ENCODE assay signal across 30 cellular contexts in genomic region chr16:85914423-85914794, GRCh38. TPM values are rescaled to one million over a fixed set of nuclear protein-coding genes. Genes with fewer than 3 reads are reported as not detected.
A peak's percentile ranks its signal among the peaks of the same experiment; 100 is the strongest.
DNase-seq lines count a peak whose midpoint lies in the region; ATAC-seq and TF ChIP-seq lines count a peak whose summit lies in the region.
"Had no signal": no experiment of that assay in that cellular context is flagged by ENCODE, and none has a peak within 500 bp of the region (broad histone marks: within the 10 kb centered on the region; RNA-seq: fewer than 3 reads in every experiment).

No MANE protein-coding gene starts in this region.

- no peak overlapping the region for H3K9ac ChIP-seq in OCI-LY3 (ENCODE audit: low read length)

- peaks cover 93% of the 10 kb centered on the region for H3K79me2 ChIP-seq in OCI-LY3 (ENCODE audit: low read length)

- H3K4me1 ChIP-seq in OCI-LY3 (ENCODE audit: low read length) (peaks cover 100% of the 10 kb centered on the region), lower lobe of right lung (peaks cover 48% of the 10 kb centered on the region), spleen (peaks cover 63 to 100% (median 87%) of the 10 kb centered on the region in 6 donors)
- H3K4me1 ChIP-seq: prostate gland had no signal

- H3K9me3 ChIP-seq in OCI-LY3 (ENCODE audit: insufficient read depth, low read length): no peaks in the 10 kb centered on the region
- no peaks in the 10 kb centered on the region for H3K9me3 ChIP-seq in lower lobe of right lung
- H3K9me3 ChIP-seq in spleen: no peaks in the 10 kb centered on the region
- H3K9me3 ChIP-seq: body of pancreas, prostate gland, right lobe of liver, transverse colon had no signal

- no peaks in the 10 kb centered on the region for H3K27me3 Mint-ChIP-seq in activated T-cell treated with anti-CD3 and anti-CD28 coated beads, Interleukin-2, amount 50 U/mL, for 24 hours
- H3K27me3 Mint-ChIP-seq in type B pancreatic cell: peaks cover 35% of the 10 kb centered on the region
- H3K27me3 Mint-ChIP-seq: CD4-positive, alpha-beta T cell; central memory CD8-positive, alpha-beta T cell had no signal

- H3K4me3 Mint-ChIP-seq in activated T-cell treated with anti-CD3 and anti-CD28 coated beads, Interleukin-2, amount 50 U/mL, for 24 hours: no peak overlapping the region
- H3K4me3 Mint-ChIP-seq in type B pancreatic cell: no peak overlapping the region
- H3K4me3 Mint-ChIP-seq: activated T-cell treated with anti-CD3 and anti-CD28 coated beads, Interleukin-2, amount 50 U/mL, for 4 hours; CD4-positive, alpha-beta T cell; central memory CD8-positive, alpha-beta T cell had no signal

- H3K4me1 Mint-ChIP-seq in activated T-cell treated with anti-CD3 and anti-CD28 coated beads, Interleukin-2, amount 50 U/mL, for 24 hours (ENCODE audit: low read depth): peaks cover 50% of the 10 kb centered on the region
- H3K4me1 Mint-ChIP-seq in type B pancreatic cell (ENCODE audit: unreplicated experiment): peaks cover 20% of the 10 kb centered on the region

- peaks cover 100% of the 10 kb centered on the region for H3K36me3 Mint-ChIP-seq in activated T-cell treated with anti-CD3 and anti-CD28 coated beads, Interleukin-2, amount 50 U/mL, for 24 hours (ENCODE audit: low read depth)
- no peaks in the 10 kb centered on the region for H3K36me3 Mint-ChIP-seq in type B pancreatic cell

- no peak for TF ChIP-seq POLR2A in spleen (IDR thresholded peaks at IDR 0.05)

- no peaks in the 10 kb centered on the region for H3K27me3 ChIP-seq in OCI-LY3 (ENCODE audit: low read depth, low read length)
- no peaks in the 10 kb centered on the region for H3K27me3 ChIP-seq in lower lobe of right lung (ENCODE audit: low read depth)
- no peaks in the 10 kb centered on the region for H3K27me3 ChIP-seq in spleen (replicated peaks in 1 of 7)
- H3K27me3 ChIP-seq: body of pancreas, right lobe of liver, transverse colon had no signal

- 93 to 94% (median 94%) methylated on average over 17 of the region's 17 CpGs for WGBS in spleen, 5 donors

- H3K27ac Mint-ChIP-seq in activated T-cell treated with anti-CD3 and anti-CD28 coated beads, Interleukin-2, amount 50 U/mL, for 24 hours: peak overlapping the region; percentile 71
- H3K27ac Mint-ChIP-seq in type B pancreatic cell: no peak overlapping the region
- H3K27ac Mint-ChIP-seq: CD4-positive, alpha-beta T cell had no signal

- peaks cover 98% of the 10 kb centered on the region for H4K20me1 ChIP-seq in OCI-LY3 (ENCODE audit: insufficient read depth, low read length)

- no peaks in the 10 kb centered on the region for H3K9me3 Mint-ChIP-seq in activated T-cell treated with anti-CD3 and anti-CD28 coated beads, Interleukin-2, amount 50 U/mL, for 24 hours
- H3K9me3 Mint-ChIP-seq in type B pancreatic cell: no peaks in the 10 kb centered on the region
- H3K9me3 Mint-ChIP-seq: activated T-cell treated with anti-CD3 and anti-CD28 coated beads, Interleukin-2, amount 50 U/mL, for 4 hours; CD4-positive, alpha-beta T cell; central memory CD8-positive, alpha-beta T cell had no signal

- TF ChIP-seq CTCF in OCI-LY3 (IDR thresholded peaks at IDR 0.05; ENCODE audit: low read depth, low read length) (no peak), lower lobe of right lung (IDR thresholded peaks at IDR 0.05) (no peak), spleen (IDR thresholded peaks at IDR 0.05 in 8 of 11, conservative IDR thresholded peaks at IDR 0.05 in 3 of 11) (no peak), type B pancreatic cell (conservative IDR thresholded peaks at IDR 0.05) (no peak)

- intact Hi-C loops in lower lobe of right lung (cut with DNase I): no loop called here
- intact Hi-C loops in spleen (cut with DNase I; ENCODE audit: low total_unique reads): no loop called here

- H3K36me3 ChIP-seq in OCI-LY3 (replicated peaks; ENCODE audit: low read depth, low read length) (peaks cover 96% of the 10 kb centered on the region), lower lobe of right lung (peaks cover 16% of the 10 kb centered on the region), spleen (peaks cover 0 to 100% (median 52%) of the 10 kb centered on the region in 6 donors)
- H3K36me3 ChIP-seq: prostate gland, transverse colon had no signal

- H3K27ac ChIP-seq in OCI-LY3 (ENCODE audit: low read length): 0 out of 2 replicates have a peak overlapping the region, but pooled peaks have one; percentile 89
- peak overlapping the region; percentile 18 for H3K27ac ChIP-seq in lower lobe of right lung
- H3K27ac ChIP-seq in spleen: peak overlapping the region in 6 of 8 donors; percentile 26 to 93 (median 90)
- H3K27ac ChIP-seq: body of pancreas, prostate gland, right lobe of liver had no signal

- H3K4me3 ChIP-seq in OCI-LY3 (ENCODE audit: low read length) (no peak overlapping the region), lower lobe of right lung (no peak overlapping the region), spleen (no peak overlapping the region)
- H3K4me3 ChIP-seq: body of pancreas, prostate gland, right lobe of liver, transverse colon had no signal

- no peak for DNase-seq in activated T-cell treated with anti-CD3 and anti-CD28 coated beads, Interleukin-2, amount 50 U/mL, for 24 hours
- no peak for DNase-seq in activated T-cell treated with anti-CD3 and anti-CD28 coated beads, Interleukin-2, amount 50 U/mL, for 1 hour
- no peak for DNase-seq in lower lobe of right lung
- peak; percentile 68 for DNase-seq in spleen
- no peak for DNase-seq in type B pancreatic cell (ENCODE audit: extremely low spot score, unreplicated experiment)
- no peak for DNase-seq in NCI-H526 treated with DMSO at 0.1 percent for 48 hours (lab: John Stamatoyannopoulos, UW)
- DNase-seq: activated CD4-positive, CD25-positive, alpha-beta regulatory T cell treated with anti-CD3 and anti-CD28 coated beads, Interleukin-2, amount 50 U/mL, for 72 hours; activated gamma-delta T cell; activated T-cell treated with anti-CD3 and anti-CD28 coated beads, Interleukin-2, amount 50 U/mL, for 4 hours; CD4-positive, alpha-beta T cell; erythroblast; hypothalamus; KBM-7; left colon; mesenchymal stem cell; NCI-H1092 treated with DMSO at 0.1 percent for 48 hours; NCI-H1694 treated with DMSO at 0.1 percent for 48 hours; NCI-H446 treated with DMSO at 0.1 percent for 48 hours; NCI-H82; OCI-M1; stimulated activated CD4-positive, alpha-beta T cell treated with anti-CD3 and anti-CD28 coated beads, Interleukin-2, amount 100 ng/mL, for 48 hours; transverse colon had no signal

- no peak overlapping the region for H2AFZ ChIP-seq in OCI-LY3 (ENCODE audit: low read depth, low read length)

- ATAC-seq in lower lobe of right lung: no peak
- no peak for ATAC-seq in GM21367 (IDR thresholded peaks at IDR 0.05; ENCODE audit: unreplicated experiment)
- ATAC-seq: activated T-cell treated with anti-CD3 and anti-CD28 coated beads, Interleukin-2, amount 50 U/mL, for 4 hours; body of pancreas; left colon; right lobe of liver had no signal

- H3K4me2 ChIP-seq in OCI-LY3 (ENCODE audit: low read length): peak overlapping the region; percentile 70; the same call in 1 of the 2 replicates

RNA-seq across cellular contexts. Expression of gene IRF8, which starts 15.4 kb away (rescaled TPM):
- total RNA-seq in lower lobe of right lung: 67.9 TPM
- 100 to 1,000 TPM; 228 to 329 (median 278) TPM for total RNA-seq in spleen
- 100 to 1,000 TPM; 103 to 183 (median 115) TPM for polyA plus RNA-seq in spleen
- total RNA-seq in type B pancreatic cell (ENCODE audit: low replicate concordance): 12.6 and 21.0 TPM in 2 replicates
- total RNA-seq: Daoy, MCF 10A had no signal

Comparison
In these comparisons a context has a peak if more than half of its experiments do, and no peak if none do; other contexts are left out.
1. H3K27ac ChIP-seq: peak in every context shown above with its lines; median percentile 90 in spleen; 89 in OCI-LY3; 18 in lower lobe of right lung.